ENCODE assay signal across 24 cellular contexts in genomic region chr10:121624778-121625330, GRCh38. TPM values are rescaled to one million over a fixed set of nuclear protein-coding genes. Genes with fewer than 3 reads are reported as not detected.
DNase-seq lines count a peak whose midpoint lies in the region; ATAC-seq, FAIRE-seq and TF ChIP-seq lines count a peak whose summit lies in the region.
"Had no signal": no experiment of that assay in that cellular context is flagged by ENCODE, and none has a peak within 500 bp of the region (broad histone marks: within the 10 kb centered on the region; RNA-seq: fewer than 3 reads in every experiment).

No MANE protein-coding gene starts in this region.

- H3K27ac Mint-ChIP-seq in neural progenitor cell = no peak overlapping the region
- H3K27ac Mint-ChIP-seq: activated CD4-positive, alpha-beta T cell treated with anti-CD3 and anti-CD28 coated beads for 36 hours; activated naive CD8-positive, alpha-beta T cell treated with anti-CD3 and anti-CD28 coated beads for 36 hours; effector memory CD8-positive, alpha-beta T cell had no signal

- TF ChIP-seq RAD21 in A549 (conservative IDR thresholded peaks at IDR 0.05 in 1 of 2, IDR thresholded peaks at IDR 0.05 in 1 of 2) = no peak

- POLR2A ChIA-PET in A549 (lab: Yijun Ruan, JAX) = no interaction called here

- no peaks in the 10 kb centered on the region for H3K27me3 ChIP-seq in neural progenitor cell
- H3K27me3 ChIP-seq: body of pancreas, uterus had no signal

- H3K9me3 ChIP-seq in A549 (no peaks in the 10 kb centered on the region), neural progenitor cell (ENCODE audit: low read depth) (no peaks in the 10 kb centered on the region)
- H3K9me3 ChIP-seq: heart right ventricle, uterus had no signal

- no peaks in the 10 kb centered on the region for H3K4me1 ChIP-seq in A549
- H3K4me1 ChIP-seq in neural progenitor cell = peaks cover 18% of the 10 kb centered on the region
- H3K4me1 ChIP-seq: heart right ventricle, uterus had no signal

- no peaks in the 10 kb centered on the region for H3K79me2 ChIP-seq in neural progenitor cell (ENCODE audit: low read depth)

- H3K4me3 ChIP-seq in A549 (no peak overlapping the region), neural progenitor cell (no peak overlapping the region)
- H3K4me3 ChIP-seq: body of pancreas, heart right ventricle, uterus had no signal

- no peaks in the 10 kb centered on the region for H3F3A ChIP-seq in neural progenitor cell (ENCODE audit: low read depth)

- no peak for TF ChIP-seq CTCF in A549 (IDR thresholded peaks at IDR 0.05)
- TF ChIP-seq CTCF in neural progenitor cell (IDR thresholded peaks at IDR 0.05) = no peak

- no peak overlapping the region for H3K4me3 Mint-ChIP-seq in neural progenitor cell
- H3K4me3 Mint-ChIP-seq: activated CD4-positive, alpha-beta T cell treated with anti-CD3 and anti-CD28 coated beads for 36 hours; activated naive CD8-positive, alpha-beta T cell treated with anti-CD3 and anti-CD28 coated beads for 36 hours; effector memory CD8-positive, alpha-beta T cell had no signal

- peaks cover 20% of the 10 kb centered on the region for H3K4me1 Mint-ChIP-seq in neural progenitor cell
- H3K4me1 Mint-ChIP-seq: activated CD4-positive, alpha-beta T cell treated with anti-CD3 and anti-CD28 coated beads for 36 hours; activated naive CD8-positive, alpha-beta T cell treated with anti-CD3 and anti-CD28 coated beads for 36 hours had no signal

- H2AFZ ChIP-seq in neural progenitor cell (replicated peaks) = peak overlapping the region; percentile 23

- no peak for TF ChIP-seq POLR2A in A549 (IDR thresholded peaks at IDR 0.05; ENCODE audit: low read length)

- CTCF ChIA-PET in A549 (lab: Yijun Ruan, JAX) = interaction anchor here (0.5 to 1.9 kb wide), 2 partner anchors 16 to 34 kb away, joined by 3 to 11 read pairs; no protein-coding TSS in a partner anchor

- ATAC-seq in A549 = peak in 1 of 2 experiments; percentile 27; a peak in 1 of 6 replicates
- ATAC-seq: activated CD4-positive, alpha-beta T cell treated with anti-CD3 and anti-CD28 coated beads for 36 hours; body of pancreas; effector memory CD8-positive, alpha-beta T cell; HCT116; heart right ventricle; HepG2 had no signal

- no peak overlapping the region for H3K9ac ChIP-seq in neural progenitor cell

- no peaks in the 10 kb centered on the region for H4K20me1 ChIP-seq in neural progenitor cell (ENCODE audit: low read depth)

- 18% methylated on average over 11 of the region's 11 CpGs for WGBS in A549 (ENCODE audit: missing lambda C conversion rate)

- no peak for FAIRE-seq in A549 (lab: Jason Lieb, UNC)
- FAIRE-seq: colon, D721Med, GM18507, HepG2 had no signal

- peaks cover 10% of the 10 kb centered on the region for H3K27me3 Mint-ChIP-seq in neural progenitor cell (ENCODE audit: insufficient read depth, low read depth)

- H3K36me3 ChIP-seq in neural progenitor cell = no peaks in the 10 kb centered on the region
- H3K36me3 ChIP-seq: heart right ventricle, uterus had no signal

- no peak for TF ChIP-seq EP300 in A549 (IDR thresholded peaks at IDR 0.05)

- H3K4me2 ChIP-seq in A549 (peak overlapping the region; percentile 2; the same call in 1 of the 3 replicates), neural progenitor cell (no peak overlapping the region)

- DNase-seq in A549 (ENCODE audit: low read depth in 1 of 2, low spot score in 1 of 2) (no peak), NCI-H146 (lab: John Stamatoyannopoulos, UW) (peak; percentile 55), caudate nucleus (lab: John Stamatoyannopoulos, UW) (peak in 15 of 61 donors; percentile 9 to 69 (median 25)), neural progenitor cell (ENCODE audit: low spot score) (no peak), medulla oblongata (ENCODE audit: extremely low spot score) (no peak), HT-29 (ENCODE audit: low spot score) (no peak)
- no peak for DNase-seq in activated naive CD4-positive, alpha-beta T cell treated with Interleukin-2 at 50 U/mL for 16 hours
- no peak for DNase-seq in activated CD4-positive, alpha-beta T cell treated with anti-CD3 and anti-CD28 coated beads, Interleukin-2, amount 50 U/mL, for 48 hours
- DNase-seq: ACHN; activated CD4-positive, alpha-beta T cell treated with anti-CD3 and anti-CD28 coated beads for 36 hours; activated naive CD8-positive, alpha-beta T cell treated with anti-CD3 and anti-CD28 coated beads for 36 hours; body of pancreas; C1 segment of cervical spinal cord; effector memory CD8-positive, alpha-beta T cell; heart right ventricle; NCI-H1436; NCI-H345; stimulated activated CD8-positive, alpha-beta memory T cell treated with anti-CD3 and anti-CD28 coated beads, Interleukin-4, amount 100 ng/mL, for 48 hours; uterus had no signal

- H3K27ac ChIP-seq in A549 (no peak overlapping the region), caudate nucleus (ENCODE audit: low read depth, low read length) (peak overlapping the region; percentile 26), neural progenitor cell (no peak overlapping the region)
- H3K27ac ChIP-seq: body of pancreas, heart right ventricle, uterus had no signal

- no peaks in the 10 kb centered on the region for H3K36me3 Mint-ChIP-seq in neural progenitor cell
- H3K36me3 Mint-ChIP-seq: activated naive CD8-positive, alpha-beta T cell treated with anti-CD3 and anti-CD28 coated beads for 36 hours had no signal

- no peaks in the 10 kb centered on the region for H3K9me3 Mint-ChIP-seq in neural progenitor cell
- H3K9me3 Mint-ChIP-seq: activated naive CD8-positive, alpha-beta T cell treated with anti-CD3 and anti-CD28 coated beads for 36 hours; effector memory CD8-positive, alpha-beta T cell had no signal

TF ChIP-seq in A549, 52 proteins besides CTCF, POLR2A, EP300 and RAD21:
- TF ChIP-seq HMGXB4 (CRISPR knock-in tag; IDR thresholded peaks at IDR 0.05; ENCODE audit: borderline replicate concordance) (no peak), PBX3 (IDR thresholded peaks at IDR 0.05) (no peak), SREBF2 (IDR thresholded peaks at IDR 0.05) (no peak), E2F6 (IDR thresholded peaks at IDR 0.05; ENCODE audit: borderline replicate concordance, low read depth) (no peak), HDAC2 (IDR thresholded peaks at IDR 0.05) (no peak), CHD4 (IDR thresholded peaks at IDR 0.05; ENCODE audit: borderline replicate concordance) (no peak), MAZ (IDR thresholded peaks at IDR 0.05; ENCODE audit: borderline replicate concordance, low read depth, low read length) (no peak), CBX8 (IDR thresholded peaks at IDR 0.05) (no peak), FOSB (CRISPR knock-in tag; IDR thresholded peaks at IDR 0.05) (no peak), ZC3H11A (IDR thresholded peaks at IDR 0.05) (no peak)

RNA-seq across cellular contexts. Expression of gene FGFR2, which starts 26.6 kb away (rescaled TPM):
- polyA plus RNA-seq in A549 (2011; rRNA removed) (0.16 and 0.25 TPM in 2 replicates), A549 (2017; fragmentation: RNase III; extraction: RNeasy Plus Mini Kit Qiagen cat#74134 plus additional on column Dnase treatment) (0.09 to 0.22 TPM (median 0.21 TPM) in 3 replicates)
- polyA plus RNA-seq in A549 (2012; cell fraction: cytosol; rRNA removed) = 0.09 and 0.13 TPM in 2 replicates
- polyA plus RNA-seq in A549 (2012; cell fraction: nucleus; rRNA removed) = 0.10 and 0.23 TPM in 2 replicates
- 0.39 and 0.41 TPM in 2 replicates for polyA minus RNA-seq in A549 (2011; rRNA and poly(A)+ RNA removed)
- total RNA-seq in neural progenitor cell (ENCODE audit: low replicate concordance) = 76.3 and 99.1 TPM in 2 replicates
- total RNA-seq in HT-29 (2014; rRNA removed; shearing (Covaris generic)) = 29.2 and 31.9 TPM in 2 replicates
- total RNA-seq: activated CD4-positive, alpha-beta T cell treated with anti-CD3 and anti-CD28 coated beads for 36 hours; activated naive CD8-positive, alpha-beta T cell treated with anti-CD3 and anti-CD28 coated beads for 36 hours had no signal
